Comparison of ENCODE assay signal across 34 cellular contexts in genomic region chr22:45565171-45565570, GRCh38.
"Had no signal": no experiment of that assay in that cellular context is flagged by ENCODE, and none has a peak within 500 bp of the region (broad histone marks: within the 10 kb centered on the region; RNA-seq: fewer than 3 reads in every experiment).

No MANE protein-coding gene starts in this region.

- H3K36me3 Mint-ChIP-seq: activated naive CD4-positive, alpha-beta T cell treated with anti-CD3 and anti-CD28 coated beads, Interleukin-2, amount 10 ng/mL, durations not matched to agents 7 days and 5 days; activated naive CD8-positive, alpha-beta T cell treated with anti-CD3 and anti-CD28 coated beads, Interleukin-2, amount 10 ng/mL, durations not matched to agents 7 days and 5 days had no signal

- H3K27ac Mint-ChIP-seq: activated CD4-positive, alpha-beta memory T cell treated with anti-CD3 and anti-CD28 coated beads, Interleukin-2, amount 10 ng/mL, durations not matched to agents 7 days and 5 days; activated CD4-positive, alpha-beta T cell treated with anti-CD3 and anti-CD28 coated beads, Interleukin-2, amount 10 ng/mL, durations not matched to agents 7 days and 5 days; activated naive CD4-positive, alpha-beta T cell treated with anti-CD3 and anti-CD28 coated beads, Interleukin-2, amount 10 ng/mL, durations not matched to agents 7 days and 5 days; activated naive CD8-positive, alpha-beta T cell treated with anti-CD3 and anti-CD28 coated beads, Interleukin-2, amount 10 ng/mL, durations not matched to agents 7 days and 5 days; activated T-cell treated with anti-CD3 and anti-CD28 coated beads, Interleukin-2, amount 50 U/mL, for 24 hours; activated T-cell treated with anti-CD3 and anti-CD28 coated beads, Interleukin-2, amount 50 U/mL, for 72 hours; effector memory CD8-positive, alpha-beta T cell; T-helper 17 cell; T-helper 2 cell treated with Interferon-gamma antibody and Interleukin-4, amounts not matched to agents 5 μg/mL and 100 μg/mL, for 36 hours had no signal

- DNase-seq: activated CD4-positive, alpha-beta memory T cell treated with anti-CD3 and anti-CD28 coated beads, Interleukin-2, amount 10 ng/mL, durations not matched to agents 7 days and 5 days; activated CD4-positive, alpha-beta T cell treated with anti-CD3 and anti-CD28 coated beads for 1 hour; activated CD4-positive, alpha-beta T cell treated with anti-CD3 and anti-CD28 coated beads for 4 hours; activated CD4-positive, alpha-beta T cell treated with anti-CD3 and anti-CD28 coated beads, Interleukin-2, amount 10 ng/mL, durations not matched to agents 7 days and 5 days; activated CD4-positive, alpha-beta T cell treated with anti-CD3 and anti-CD28 coated beads, Interleukin-2, amount 50 U/mL, for 4 hours; activated CD8-positive, alpha-beta memory T cell treated with anti-CD3 and anti-CD28 coated beads, Interleukin-2, amount 50 U/mL, for 48 hours; activated gamma-delta T cell; activated naive CD4-positive, alpha-beta T cell; activated naive CD4-positive, alpha-beta T cell treated with anti-CD3 and anti-CD28 coated beads, Interleukin-2, amount 10 ng/mL, durations not matched to agents 7 days and 5 days; activated naive CD8-positive, alpha-beta T cell treated with anti-CD3 and anti-CD28 coated beads, Interleukin-2, amount 10 ng/mL, durations not matched to agents 7 days and 5 days; activated T-cell treated with anti-CD3 and anti-CD28 coated beads for 4 hours; activated T-cell treated with anti-CD3 and anti-CD28 coated beads, Interleukin-2, amount 50 U/mL, for 24 hours; activated T-cell treated with anti-CD3 and anti-CD28 coated beads, Interleukin-2, amount 50 U/mL, for 72 hours; cortex of kidney; dermis blood vessel endothelial cell; effector CD4-positive, alpha-beta T cell; effector memory CD8-positive, alpha-beta T cell; esophagus squamous epithelium; foreskin melanocyte; T-helper 1 cell; T-helper 17 cell; T1000 had no signal

- FAIRE-seq: colon, endothelial cell of umbilical vein had no signal

- H3K4me1 Mint-ChIP-seq: activated CD4-positive, alpha-beta memory T cell treated with anti-CD3 and anti-CD28 coated beads, Interleukin-2, amount 10 ng/mL, durations not matched to agents 7 days and 5 days; activated CD4-positive, alpha-beta T cell treated with anti-CD3 and anti-CD28 coated beads, Interleukin-2, amount 10 ng/mL, durations not matched to agents 7 days and 5 days; activated naive CD4-positive, alpha-beta T cell treated with anti-CD3 and anti-CD28 coated beads, Interleukin-2, amount 10 ng/mL, durations not matched to agents 7 days and 5 days; activated naive CD8-positive, alpha-beta T cell treated with anti-CD3 and anti-CD28 coated beads, Interleukin-2, amount 10 ng/mL, durations not matched to agents 7 days and 5 days; brain; central memory CD8-positive, alpha-beta T cell; T-helper 17 cell had no signal

- ATAC-seq: activated naive CD4-positive, alpha-beta T cell treated with anti-CD3 and anti-CD28 coated beads, Interleukin-2, amount 50 U/mL, for 72 hours; activated T-cell treated with anti-CD3 and anti-CD28 coated beads, Interleukin-2, amount 50 U/mL, for 72 hours; effector memory CD8-positive, alpha-beta T cell; gastroesophageal sphincter; T-helper 17 cell had no signal

- H3K36me3 ChIP-seq: breast epithelium had no signal

- H3K27me3 ChIP-seq: ascending aorta, breast epithelium had no signal

- H3K4me3 ChIP-seq: ascending aorta, breast epithelium, esophagus squamous epithelium, gastroesophageal sphincter had no signal

- H3K4me1 ChIP-seq: ascending aorta, breast epithelium, esophagus squamous epithelium, gastroesophageal sphincter had no signal

- H3K4me3 Mint-ChIP-seq: activated CD4-positive, alpha-beta memory T cell treated with anti-CD3 and anti-CD28 coated beads, Interleukin-2, amount 10 ng/mL, durations not matched to agents 7 days and 5 days; activated CD4-positive, alpha-beta T cell treated with anti-CD3 and anti-CD28 coated beads, Interleukin-2, amount 10 ng/mL, durations not matched to agents 7 days and 5 days; activated naive CD4-positive, alpha-beta T cell treated with anti-CD3 and anti-CD28 coated beads, Interleukin-2, amount 10 ng/mL, durations not matched to agents 7 days and 5 days; activated naive CD8-positive, alpha-beta T cell treated with anti-CD3 and anti-CD28 coated beads, Interleukin-2, amount 10 ng/mL, durations not matched to agents 7 days and 5 days; activated T-cell treated with anti-CD3 and anti-CD28 coated beads, Interleukin-2, amount 50 U/mL, for 24 hours; activated T-cell treated with anti-CD3 and anti-CD28 coated beads, Interleukin-2, amount 50 U/mL, for 72 hours; brain; central memory CD8-positive, alpha-beta T cell; effector memory CD8-positive, alpha-beta T cell; T-helper 17 cell; T-helper 2 cell treated with Interferon-gamma antibody and Interleukin-4, amounts not matched to agents 5 μg/mL and 100 μg/mL, for 36 hours; WTC11 had no signal

- H3K27ac ChIP-seq: ascending aorta, breast epithelium, epithelial cell of prostate, esophagus squamous epithelium, gastroesophageal sphincter, VCaP had no signal
